ENCODE assay signal across 8 cellular contexts in the genomic region with DNA sequence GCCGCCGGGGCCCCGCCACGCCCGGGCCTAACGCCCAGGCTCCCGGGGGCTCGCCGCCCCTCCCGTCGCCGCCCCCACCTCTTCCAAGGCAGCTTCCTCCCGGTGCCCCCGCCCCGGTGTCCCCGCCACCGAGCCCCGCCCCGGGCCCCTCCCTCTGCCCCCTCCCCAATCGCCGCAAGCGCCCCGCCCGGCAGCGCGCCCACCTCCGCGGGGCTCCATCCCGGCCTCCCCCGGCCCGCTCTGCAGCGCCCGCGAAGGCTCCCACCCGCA. TPM values are rescaled to one million over a fixed set of nuclear protein-coding genes. Genes with fewer than 3 reads are reported as not detected.
DNase-seq lines count a peak whose midpoint lies in the region; ATAC-seq, FAIRE-seq and TF ChIP-seq lines count a peak whose summit lies in the region.

No MANE protein-coding gene starts in this region.

- no peak overlapping the region; the same call in 1 of the 2 replicates for H3K14ac ChIP-seq in IMR-90 (replicated peaks; ENCODE audit: low read depth, low read length)

- peak overlapping the region in 3 of 8 donors; percentile 82 to 85 (median 84) for H3K4me3 Mint-ChIP-seq in CD4-positive, alpha-beta memory T cell

- no peak overlapping the region for H2AK5ac ChIP-seq in IMR-90 (ENCODE audit: low read depth, low read length)

- H3K9ac ChIP-seq in IMR-90 (ENCODE audit: low read depth, low read length) = peak overlapping the region; percentile 67; the same call in 1 of the 2 replicates
- peak overlapping the region; percentile 85; the same call in 1 of the 2 replicates for H3K9ac ChIP-seq in GM12878 (ENCODE audit: control insufficient read depth, insufficient read depth, low read length)
- H3K9ac ChIP-seq in liver (ENCODE audit: low read depth in 1 of 2, low read length in 2 of 2) = no peak overlapping the region

- H3K9me3 Mint-ChIP-seq in CD4-positive, alpha-beta memory T cell = no peaks in the 10 kb centered on the region

- peak overlapping the region in 1 of 2 donors; percentile 58 for H3K4me3 ChIP-seq in CD4-positive, alpha-beta memory T cell (ENCODE audit: low read length in 2 of 2)
- H3K4me3 ChIP-seq in IMR-90 (ENCODE audit: insufficient read depth, low read depth, low read length) (peak overlapping the region; percentile 92), GM12878 (peak overlapping the region; percentile 98), liver (ENCODE audit: low read depth in 1 of 3, low read length in 3 of 3) (peak overlapping the region; percentile 80 to 97 (median 86)), thymus (ENCODE audit: low read length) (peak overlapping the region; percentile 90)

- H2AFZ ChIP-seq in IMR-90 (replicated peaks; ENCODE audit: low read length, poor library complexity) (peak overlapping the region; percentile 95), GM12878 (ENCODE audit: control insufficient read depth, low read depth, low read length) (peak overlapping the region; percentile 73)

- H2AK9ac ChIP-seq in IMR-90 (replicated peaks; ENCODE audit: low read depth, low read length, poor library complexity) = peak overlapping the region; percentile 92

- TF ChIP-seq POLR2A in IMR-90 (IDR thresholded peaks at IDR 0.05; ENCODE audit: low read depth, low read length) (no peak), GM12878 (IDR thresholded peaks at IDR 0.05; ENCODE audit: low read depth, low read length) (no peak)

- no peak overlapping the region for H2BK20ac ChIP-seq in IMR-90 (ENCODE audit: low read depth, low read length)

- no peaks in the 10 kb centered on the region for H3K36me3 Mint-ChIP-seq in CD4-positive, alpha-beta memory T cell

- BruUV-seq in IMR-90 (replicated peaks; lab: Mats Ljungman, UMichigan) = no TSS peak
- no TSS peak for BruUV-seq in GM12878 (replicated peaks; lab: Mats Ljungman, UMichigan)

- H3K27me3 ChIP-seq in CD4-positive, alpha-beta memory T cell (ENCODE audit: insufficient read depth, low read length) = no peaks in the 10 kb centered on the region
- H3K27me3 ChIP-seq in IMR-90 (ENCODE audit: control insufficient read depth, insufficient read depth, low read length) (no peaks in the 10 kb centered on the region), GM12878 (replicated peaks in 1 of 2; ENCODE audit: control insufficient read depth in 2 of 2, insufficient read depth in 2 of 2, low read length in 1 of 2) (no peaks in the 10 kb centered on the region), liver (ENCODE audit: control insufficient read depth in 4 of 4, insufficient read depth in 4 of 4, low read length in 3 of 4) (no peaks in the 10 kb centered on the region), thymus (ENCODE audit: control insufficient read depth, insufficient read depth) (peaks cover 4% of the 10 kb centered on the region)

- RAD21 ChIA-PET in GM12878 (lab: Charles Lee; ENCODE audit: unreplicated experiment) = interaction anchor here (0.8 kb wide), 1 partner anchor 290 kb away, joined by 3 read pairs; no protein-coding TSS in a partner anchor

- H3K79me1 ChIP-seq in IMR-90 (ENCODE audit: low read depth in 1 of 2, low read length in 2 of 2) = peaks cover 11 to 54% of the 10 kb centered on the region in 2 experiments; a peak in 3 of 4 replicates

- no peak overlapping the region; a peak in 1 of 4 replicates for H4K8ac ChIP-seq in IMR-90 (ENCODE audit: low read depth in 2 of 2, low read length in 2 of 2)

- no peak for FAIRE-seq in GM12878 (lab: Jason Lieb, UNC)
- no peak for FAIRE-seq in HTR-8/SVneo (lab: Jason Lieb, UNC)

- TF ChIP-seq EP300 in GM12878 (IDR thresholded peaks at IDR 0.05; ENCODE audit: borderline replicate concordance in 1 of 2, control insufficient read depth in 1 of 2, low read depth in 2 of 2, low read length in 2 of 2) = no peak

- H3K79me2 ChIP-seq in GM12878 (ENCODE audit: control insufficient read depth, insufficient read depth, low read length) = peaks cover 33% of the 10 kb centered on the region

- no peaks in the 10 kb centered on the region for H3K9me3 ChIP-seq in CD4-positive, alpha-beta memory T cell (ENCODE audit: control insufficient read depth in 1 of 2, low read length in 2 of 2)
- H3K9me3 ChIP-seq in IMR-90 (ENCODE audit: control insufficient read depth, insufficient read depth, low read length) = no peaks in the 10 kb centered on the region
- H3K9me3 ChIP-seq in GM12878 (replicated peaks; ENCODE audit: control insufficient read depth, insufficient read depth, low read length) = no peaks in the 10 kb centered on the region
- H3K9me3 ChIP-seq in liver (ENCODE audit: control insufficient read depth in 4 of 4, low read length in 3 of 4) = no peaks in the 10 kb centered on the region
- no peaks in the 10 kb centered on the region for H3K9me3 ChIP-seq in thymus (ENCODE audit: control insufficient read depth)

- no peaks in the 10 kb centered on the region for H3K36me3 ChIP-seq in CD4-positive, alpha-beta memory T cell (ENCODE audit: insufficient read depth, low read length)
- H3K36me3 ChIP-seq in IMR-90 (ENCODE audit: control insufficient read depth, insufficient read depth, low read length) (peaks cover 3% of the 10 kb centered on the region; the same call in 1 of the 2 replicates), GM12878 (ENCODE audit: control insufficient read depth in 2 of 2, insufficient read depth in 2 of 2, low read length in 1 of 2) (no peaks in the 10 kb centered on the region; a peak in 1 of 4 replicates), liver (ENCODE audit: control insufficient read depth in 4 of 4, insufficient read depth in 3 of 4, low read depth in 1 of 4, low read length in 3 of 4) (no peaks in the 10 kb centered on the region), thymus (ENCODE audit: control insufficient read depth, insufficient read depth) (peaks cover 9% of the 10 kb centered on the region)

- in situ Hi-C loops in IMR-90 (cut with MboI; ENCODE audit: low sequenced_read_pairs) = no loop called here
- in situ Hi-C loops in GM12878 (cut with MboI) = no loop called here

- TF ChIP-seq RAD21 in IMR-90 (IDR thresholded peaks at IDR 0.05; ENCODE audit: low read length) = no peak
- TF ChIP-seq RAD21 in GM12878 (IDR thresholded peaks at IDR 0.05; ENCODE audit: insufficient read depth, low read depth, low read length) = no peak
- TF ChIP-seq RAD21 in liver (IDR thresholded peaks at IDR 0.05) = no peak

- TF ChIP-seq CTCF in IMR-90 (conservative IDR thresholded peaks at IDR 0.05; ENCODE audit: low read depth, low read length) = no peak
- no peak for TF ChIP-seq CTCF in GM12878 (IDR thresholded peaks at IDR 0.05 in 2 of 3, conservative IDR thresholded peaks at IDR 0.05 in 1 of 3; ENCODE audit: control insufficient read depth in 2 of 3, extremely low read depth in 1 of 3, insufficient read depth in 1 of 3, low read depth in 3 of 3, low read length in 3 of 3)
- no peak for TF ChIP-seq CTCF in liver (IDR thresholded peaks at IDR 0.05; ENCODE audit: low read depth, low read length, missing input control)

- no peak overlapping the region for H3K27ac Mint-ChIP-seq in CD4-positive, alpha-beta memory T cell

- H3K4me2 ChIP-seq in IMR-90 (ENCODE audit: low read depth, low read length) = no peak overlapping the region
- peak overlapping the region; percentile 86 for H3K4me2 ChIP-seq in GM12878 (ENCODE audit: control insufficient read depth, insufficient read depth)

- H3K23ac ChIP-seq in IMR-90 (ENCODE audit: low read depth, low read length) = no peak overlapping the region

- peak; percentile 24 for ATAC-seq in GM19468 (IDR thresholded peaks at IDR 0.05; ENCODE audit: extremely low read depth, unreplicated experiment)
- peak; percentile 54 for ATAC-seq in IMR-90 (ENCODE audit: low read depth)
- peak; percentile 56 for ATAC-seq in GM12878

- H4K20me1 ChIP-seq in IMR-90 (ENCODE audit: insufficient read depth, low read length) = peaks cover 45% of the 10 kb centered on the region
- H4K20me1 ChIP-seq in GM12878 (ENCODE audit: control insufficient read depth, insufficient read depth) = peaks cover 2% of the 10 kb centered on the region; the same call in 1 of the 2 replicates

- dilution Hi-C loops in IMR-90 (cut with HindIII; ENCODE audit: low sequenced_read_pairs, unreplicated experiment) = no loop called here

- peak in 1 of 5 donors; percentile 60 for DNase-seq in CD4-positive, alpha-beta memory T cell
- DNase-seq in IMR-90 (no peak), GM12878 (ENCODE audit: low read depth, low spot score) (no peak), HTR-8/SVneo (ENCODE audit: insufficient read length, low spot score) (no peak)
- no peak for DNase-seq in effector CD4-positive, alpha-beta T cell

- 0% methylated on average over 12 of the region's 35 CpGs; no CpG with 5 or more reads in 1 of the 2 experiments for WGBS in IMR-90 (ENCODE audit: extremely low coverage in 2 of 2, insufficient read length in 1 of 2), 2 experiments
- WGBS in GM12878 (ENCODE audit: insufficient coverage, insufficient replicate concordance, low lambda C conversion rate, missing lambda C conversion rate) = 0% methylated on average over 1 of the region's 35 CpGs
- WGBS in liver = 2% methylated on average over 35 of the region's 35 CpGs
- WGBS in thymus = 2% methylated on average over 35 of the region's 35 CpGs

- no peak overlapping the region; the same call in 1 of the 2 replicates for H3K18ac ChIP-seq in IMR-90 (ENCODE audit: low read depth, low read length)

- H3K4me1 ChIP-seq in CD4-positive, alpha-beta memory T cell (ENCODE audit: insufficient read depth, low read length) = peaks cover 18% of the 10 kb centered on the region
- H3K4me1 ChIP-seq in IMR-90 (ENCODE audit: control insufficient read depth, insufficient read depth, low read length) (peaks cover 17% of the 10 kb centered on the region), GM12878 (ENCODE audit: control insufficient read depth, insufficient read depth, low read length) (peaks cover 16% of the 10 kb centered on the region), liver (ENCODE audit: control insufficient read depth in 4 of 4, insufficient read depth in 4 of 4, low read length in 3 of 4) (peaks cover 11 to 26% (median 20%) of the 10 kb centered on the region in 4 donors), thymus (ENCODE audit: control insufficient read depth, insufficient read depth, low read length) (peaks cover 9% of the 10 kb centered on the region)

- no peak overlapping the region for H3K4ac ChIP-seq in IMR-90 (ENCODE audit: low read depth, low read length)

- no peak overlapping the region for H3K56ac ChIP-seq in IMR-90 (ENCODE audit: extremely low read depth, insufficient read depth, low read length)

- peak overlapping the region; percentile 78 for H2BK5ac ChIP-seq in IMR-90 (ENCODE audit: low read depth, low read length, poor library complexity, severe bottlenecking)

- H3K9me1 ChIP-seq in IMR-90 (ENCODE audit: insufficient read depth, low read length) = peaks cover 31% of the 10 kb centered on the region

- intact Hi-C loops in CD4-positive, alpha-beta memory T cell (cut with micrococcal nuclease) = loop anchor here (1.0 to 5.0 kb wide), 11 partner anchors 65 to 373 kb away; a partner anchor contains a TSS
- intact Hi-C loops in IMR-90 (cut with micrococcal nuclease) = loop anchor here (1.0 to 5.0 kb wide), 5 partner anchors 51 to 236 kb away; a partner anchor contains a TSS
- intact Hi-C loops in GM12878 (cut with micrococcal nuclease; ENCODE audit: unreplicated experiment) = loop anchor here (2.0 to 5.0 kb wide), 3 partner anchors 104 to 373 kb away; a partner anchor contains a TSS

- H3K27ac ChIP-seq in CD4-positive, alpha-beta memory T cell (ENCODE audit: low read depth, low read length) = peak overlapping the region; percentile 82
- H3K27ac ChIP-seq in IMR-90 (ENCODE audit: insufficient read depth, low read length) (peak overlapping the region; percentile 73; the same call in 1 of the 2 replicates), GM12878 (ENCODE audit: control insufficient read depth, insufficient read depth) (peak overlapping the region; percentile 58), liver (ENCODE audit: low read depth in 1 of 2, low read length in 2 of 2) (peak overlapping the region; percentile 55 to 79), thymus (ENCODE audit: low read depth) (peak overlapping the region; percentile 75)

- H3K4me1 Mint-ChIP-seq in CD4-positive, alpha-beta memory T cell = peaks cover 11 to 41% (median 22%) of the 10 kb centered on the region in 4 donors

- no peak overlapping the region; the same call in 1 of the 2 replicates for H4K91ac ChIP-seq in IMR-90 (ENCODE audit: insufficient read depth, low read depth, low read length)

- H3K27me3 Mint-ChIP-seq in CD4-positive, alpha-beta memory T cell = no peaks in the 10 kb centered on the region

- no peak overlapping the region for H2BK120ac ChIP-seq in IMR-90 (ENCODE audit: low read depth, low read length)

- SMC1A ChIA-PET in GM12878 (lab: Charles Lee; ENCODE audit: uncharacterized antibody, unreplicated experiment) = no interaction called here

- H4K5ac ChIP-seq in IMR-90 (ENCODE audit: low read depth, low read length) = no peak overlapping the region

- POLR2A ChIA-PET in CD4-positive, alpha-beta memory T cell (lab: Charles Lee; ENCODE audit: partially characterized antibody) = interaction anchor here (2.3 kb wide), 1 partner anchor 65 kb away, joined by 7 read pairs; no protein-coding TSS in a partner anchor
- POLR2A ChIA-PET in IMR-90 (lab: Charles Lee; ENCODE audit: unreplicated experiment) (interaction anchor here (0.6 kb wide), 1 partner anchor 47 kb away, joined by 3 read pairs; no protein-coding TSS in a partner anchor), GM12878 (lab: Charles Lee) (interaction anchor here (1.0 kb wide), 1 partner anchor 149 kb away, joined by 3 read pairs; no protein-coding TSS in a partner anchor)

- no peak overlapping the region for H2BK15ac ChIP-seq in IMR-90 (ENCODE audit: low read depth, low read length)

- CTCF ChIA-PET in CD4-positive, alpha-beta memory T cell (lab: Charles Lee; ENCODE audit: partially characterized antibody) = no interaction called here
- CTCF ChIA-PET in IMR-90 (lab: Yijun Ruan, JAX) = interaction anchor here (1.2 kb wide), 1 partner anchor 50 kb away, joined by 3 read pairs; a partner anchor contains a TSS
- CTCF ChIA-PET in GM12878 (lab: Yijun Ruan, JAX) = no interaction called here

RNA-seq across cellular contexts. Expression of a gene that starts 0.2 kb away (rescaled TPM):
- total RNA-seq in CD4-positive, alpha-beta memory T cell = 100 to 1,000 TPM; 178 to 182 TPM
- polyA plus RNA-seq in CD4-positive, alpha-beta memory T cell = 10 to 100 TPM; 88.6 to 88.7 TPM
- total RNA-seq in IMR-90 (2012; rRNA removed) (203 and 258 TPM in 2 replicates), GM12878 (2014; rRNA removed) (104 and 122 TPM in 2 replicates), GM12878 (2014; rRNA removed; fragmentation: Illumina TruSeq; extraction: Trizol) (49.5 and 52.7 TPM in 2 replicates), GM12878 (2021) (104 and 108 TPM in 2 replicates), liver (10 to 100 TPM; 70.3 to 85.6 TPM)
- polyA plus RNA-seq in IMR-90 (2012; rRNA removed) (392 and 417 TPM in 2 replicates), GM12878 (2011; rRNA removed) (69.7 and 154 TPM in 2 replicates), GM12878 (2014; fragmentation: Illumina TruSeq; extraction: Trizol) (48.8 and 84.0 TPM in 2 replicates), GM12878 (2014; fragmentation: Nextera tagmentation; extraction: Ambion mirVana) (10 to 100 TPM in 1 of 2 experiments, 1 to 10 TPM in 1; 6.0 to 14.0 TPM), GM12878 (2014; rRNA removed) (135 and 161 TPM in 2 replicates), GM12878 (2016; fragmentation: Nextera tagmentation; extraction: Ambion mirVana) (10 to 100 TPM; 88.1 to 90.5 TPM), liver (10 to 100 TPM; 43.4 to 64.3 TPM), thymus (198 TPM)
- polyA plus RNA-seq in IMR-90 (2012; cell fraction: cytosol; rRNA removed) = 289 and 326 TPM in 2 replicates
- 774 and 1,419 TPM in 2 replicates for polyA plus RNA-seq in IMR-90 (2012; cell fraction: nucleus; rRNA removed; ENCODE audit: low replicate concordance)
- 156 and 202 TPM in 2 replicates for total RNA-seq in GM12878 (2013; cell fraction: nucleolus; rRNA removed)
- polyA plus RNA-seq in GM12878 (2011; ENCODE audit: low read depth) = 41.4 TPM
- polyA plus RNA-seq in GM12878 (2011; cell fraction: cytosol; rRNA removed) = 148 and 164 TPM in 2 replicates
- polyA plus RNA-seq in GM12878 (2011; cell fraction: nucleus; rRNA removed) = 692 and 693 TPM in 2 replicates
- 86.4 and 98.6 TPM in 2 replicates for polyA plus RNA-seq in GM12878 (2012)
- polyA minus RNA-seq in GM12878 (2011; rRNA and poly(A)+ RNA removed) = 124 and 146 TPM in 2 replicates
- 39.0 and 42.9 TPM in 2 replicates for polyA minus RNA-seq in GM12878 (2011; cell fraction: cytosol; rRNA and poly(A)+ RNA removed)
- polyA minus RNA-seq in GM12878 (2011; cell fraction: nucleus; rRNA and poly(A)+ RNA removed) = 76.0 and 109 TPM in 2 replicates

RNA-seq across cellular contexts. Expression of a gene that starts 50.4 kb away (rescaled TPM):
- not detected for total RNA-seq in CD4-positive, alpha-beta memory T cell
- not detected for polyA plus RNA-seq in CD4-positive, alpha-beta memory T cell
- total RNA-seq in IMR-90 (2012; rRNA removed) = 13.3 and 15.8 TPM in 2 replicates
- 34.4 and 37.4 TPM in 2 replicates for polyA plus RNA-seq in IMR-90 (2012; rRNA removed)
- polyA plus RNA-seq in IMR-90 (2012; cell fraction: cytosol; rRNA removed) = 28.7 and 58.2 TPM in 2 replicates
- 40.1 and 75.2 TPM in 2 replicates for polyA plus RNA-seq in IMR-90 (2012; cell fraction: nucleus; rRNA removed; ENCODE audit: low replicate concordance)
- not detected in 2 replicates for total RNA-seq in GM12878 (2013; cell fraction: nucleolus; rRNA removed)
- not detected in 2 replicates for total RNA-seq in GM12878 (2014; rRNA removed)
- 0.04 TPM in 1 of 2 replicates, not detected in the other for total RNA-seq in GM12878 (2014; rRNA removed; fragmentation: Illumina TruSeq; extraction: Trizol)
- 0.08 and 0.15 TPM in 2 replicates for total RNA-seq in GM12878 (2021)
- 0.09 TPM for polyA plus RNA-seq in GM12878 (2011; ENCODE audit: low read depth)
- not detected in 2 replicates for polyA plus RNA-seq in GM12878 (2011; rRNA removed)
- not detected in 2 replicates for polyA plus RNA-seq in GM12878 (2011; cell fraction: cytosol; rRNA removed)
- polyA plus RNA-seq in GM12878 (2011; cell fraction: nucleus; rRNA removed) = not detected in 2 replicates
- 0.07 TPM in 2 replicates for polyA plus RNA-seq in GM12878 (2012)
- polyA plus RNA-seq in GM12878 (2014; fragmentation: Illumina TruSeq; extraction: Trizol) = not detected in 2 replicates
- polyA plus RNA-seq in GM12878 (2014; fragmentation: Nextera tagmentation; extraction: Ambion mirVana) = not detected
- polyA plus RNA-seq in GM12878 (2014; rRNA removed) = 0.09 TPM in 1 of 2 replicates, not detected in the other
- under 1 TPM in 1 of 2 experiments, not detected in 1; 0.12 TPM for polyA plus RNA-seq in GM12878 (2016; fragmentation: Nextera tagmentation; extraction: Ambion mirVana)
- polyA minus RNA-seq in GM12878 (2011; rRNA and poly(A)+ RNA removed) = not detected in 2 replicates
- 0.52 and 0.53 TPM in 2 replicates for polyA minus RNA-seq in GM12878 (2011; cell fraction: cytosol; rRNA and poly(A)+ RNA removed)
- polyA minus RNA-seq in GM12878 (2011; cell fraction: nucleus; rRNA and poly(A)+ RNA removed) = 0.19 TPM in 1 of 2 replicates, not detected in the other
- 10 to 100 TPM; 11.3 to 30.5 TPM for total RNA-seq in liver
- polyA plus RNA-seq in liver = 10 to 100 TPM; 57.5 to 82.1 TPM
- polyA plus RNA-seq in thymus = 5.1 TPM

Comparison
In these comparisons a context has a peak if more than half of its experiments do, and no peak if none do; other contexts are left out.
1. H3K9ac ChIP-seq: peak in IMR-90 (single experiment) and GM12878 (single experiment); none in liver (0 of 2).
2. Peak in every context shown above with its lines, with median percentiles within 50 percentile points of each other: H3K27ac ChIP-seq and ATAC-seq.